ENCODE assay signal across 25 cellular contexts in genomic region chr15:42419369-42419768, GRCh38.
"Had no signal": no experiment of that assay in that cellular context is flagged by ENCODE, and none has a peak within 500 bp of the region (broad histone marks: within the 10 kb centered on the region; RNA-seq: fewer than 3 reads in every experiment).

No MANE protein-coding gene starts in this region.

- ATAC-seq: naive thymus-derived CD8-positive, alpha-beta T cell; natural killer cell treated with Interleukin-12 subunit alpha and Interleukin-12 subunit beta and Interleukin-15 and Interleukin-18, amount 100 ng/mL, for 72 hours; pancreas; right cardiac atrium; right lobe of liver; stimulated activated effector memory CD8-positive, alpha-beta T cell treated with anti-CD3 and anti-CD28 coated beads, Interleukin-12 subunit alpha, Interleukin-12 subunit beta, amount 100 ng/mL, for 72 hours; stimulated activated naive B cell treated with anti-CD40 and anti-IgM and Interleukin-4, amounts not matched to agents 10 μg/mL and 1 μg/mL and 100 μg/mL, for 72 hours had no signal

- H3K9me3 ChIP-seq: pancreas, prostate gland, right lobe of liver, spleen, stomach, thoracic aorta, thyroid gland, tibial nerve, upper lobe of left lung, vagina had no signal

- H3K27ac ChIP-seq: neutrophil, pancreas, prostate gland, right lobe of liver, skin epidermis, spleen, stomach, thyroid gland, upper lobe of left lung, vagina had no signal

- H3K27me3 ChIP-seq: neutrophil, pancreas, right lobe of liver, spleen, stomach, thyroid gland, tibial nerve, upper lobe of left lung, vagina had no signal

- H3K4me1 ChIP-seq: pancreas, prostate gland, right lobe of liver, spleen, tibial nerve, upper lobe of left lung had no signal

- DNase-seq: naive thymus-derived CD8-positive, alpha-beta T cell; nephron progenitor cell; nucleus accumbens; pancreas; right cardiac atrium; right lobe of liver; spleen; stimulated activated CD4-positive, alpha-beta T cell treated with anti-CD3 and anti-CD28 coated beads, Interleukin-12 subunit alpha, Interleukin-12 subunit beta, amount 100 ng/mL, for 4 hours; stimulated activated CD4-positive, alpha-beta T cell treated with anti-CD3 and anti-CD28 coated beads, Interleukin-1b, Interleukin-23, amount 100 ng/mL, for 48 hours; stimulated activated CD4-positive, alpha-beta T cell treated with anti-CD3 and anti-CD28 coated beads, Interleukin-4, amount 100 ng/mL, for 1 hour; stimulated activated naive B cell treated with anti-CD40 and anti-IgM and Interleukin-4, amounts not matched to agents 10 μg/mL and 1 μg/mL and 100 μg/mL, for 72 hours; stimulated activated naive CD4-positive, alpha-beta T cell treated with Interleukin-2 at 50 U/mL for 16 hours; stomach; thyroid gland; trophoblast cell; upper lobe of left lung had no signal

- H3K4me3 ChIP-seq: pancreas, prostate gland, right lobe of liver, skin epidermis, smooth muscle cell, spleen, stomach, thoracic aorta, thyroid gland, tibial nerve, upper lobe of left lung, vagina had no signal
